Comparison of ENCODE assay signal across 8 cellular contexts in the genomic region with DNA sequence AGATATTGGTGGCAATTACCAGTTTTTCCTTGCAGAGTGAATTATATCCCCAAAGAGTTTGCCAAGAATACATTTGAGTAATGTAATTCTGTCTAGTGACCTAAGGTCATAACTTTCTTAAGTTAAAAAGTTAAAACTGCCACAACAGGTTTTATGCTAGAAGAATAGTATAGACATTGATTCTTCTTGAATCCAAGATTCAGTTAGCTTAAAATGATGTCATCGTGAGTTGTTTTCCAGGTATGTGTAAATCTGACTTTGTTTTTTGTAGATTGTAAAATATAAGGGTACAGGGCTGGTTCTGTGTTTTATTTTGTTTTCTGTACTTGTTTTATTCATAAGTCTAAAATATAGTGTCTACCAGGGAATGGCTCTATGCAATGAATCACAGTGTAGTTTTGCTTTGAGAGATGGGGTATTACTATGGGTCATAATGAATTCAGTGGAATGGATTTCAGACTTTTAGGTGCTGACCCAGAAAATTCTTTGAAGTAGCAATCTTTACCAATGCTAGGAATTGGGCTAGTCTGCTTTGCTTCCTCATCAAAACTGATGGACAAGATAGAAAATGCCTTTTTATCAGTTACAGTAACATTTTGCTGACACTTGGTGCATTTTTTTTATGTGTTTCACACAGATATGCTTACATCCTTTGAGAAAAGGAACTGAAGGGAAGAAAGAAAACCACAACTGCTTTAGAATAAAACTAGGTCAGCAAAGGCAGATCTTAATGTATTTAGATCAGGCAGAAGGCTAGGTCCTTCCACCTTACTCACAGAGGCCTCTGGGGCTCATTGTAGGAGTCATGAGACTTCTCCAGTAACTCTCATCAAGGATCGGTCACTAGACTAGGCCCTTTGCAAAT. TPM values are rescaled to one million over a fixed set of nuclear protein-coding genes. Genes with fewer than 3 reads are reported as not detected.
DNase-seq lines count a peak whose midpoint lies in the region; ATAC-seq lines count a peak whose summit lies in the region.

No MANE protein-coding gene starts in this region.

- H3K9me3 Mint-ChIP-seq in immature natural killer cell = peaks cover 0 to 9% (median 2%) of the 10 kb centered on the region in 6 donors

- ATAC-seq in GM18858 (IDR thresholded peaks at IDR 0.05; ENCODE audit: unreplicated experiment) (peak; percentile 27), HG02610 (IDR thresholded peaks at IDR 0.05; ENCODE audit: unreplicated experiment) (peak; percentile 39)

- peaks cover 6 to 8% (median 7%) of the 10 kb centered on the region in 3 donors for H3K36me3 Mint-ChIP-seq in immature natural killer cell

- peaks cover 0 to 2% (median 1%) of the 10 kb centered on the region in 3 donors for H3K27me3 Mint-ChIP-seq in immature natural killer cell (ENCODE audit: low read depth in 3 of 3)

- peaks cover 80 to 88% of the 10 kb centered on the region in 2 donors for H3K4me1 Mint-ChIP-seq in immature natural killer cell

- peak overlapping the region; percentile 59 to 80 (median 72) for H3K4me3 Mint-ChIP-seq in immature natural killer cell

- DNase-seq in NCI-H226 (peak; percentile 41), immature natural killer cell (peak; percentile 47 to 59 (median 54)), NCI-H1105 (lab: John Stamatoyannopoulos, UW) (no peak), NCI-H2171 treated with DMSO at 0.1 percent for 48 hours (lab: John Stamatoyannopoulos, UW) (no peak), NCI-H1417 treated with DMSO at 0.1 percent for 48 hours (lab: John Stamatoyannopoulos, UW) (no peak), NCI-H82 treated with DMSO at 0.1 percent for 48 hours (lab: John Stamatoyannopoulos, UW; ENCODE audit: unreplicated experiment) (no peak)

- peak overlapping the region; percentile 71 to 89 (median 86) for H3K27ac Mint-ChIP-seq in immature natural killer cell

RNA-seq across cellular contexts. Expression of a gene that starts 20.8 kb away (rescaled TPM):
- 1 to 10 TPM; 2.2 to 7.3 (median 4.0) TPM for polyA plus RNA-seq in immature natural killer cell

Comparison
In these comparisons a context has a peak if more than half of its experiments do, and no peak if none do; other contexts are left out.
1. DNase-seq: peak in NCI-H226 (single experiment) and immature natural killer cell (3 of 3); none in NCI-H1105 (single experiment), NCI-H2171 treated with DMSO at 0.1 percent for 48 hours (single experiment), NCI-H1417 treated with DMSO at 0.1 percent for 48 hours (single experiment) and NCI-H82 treated with DMSO at 0.1 percent for 48 hours (single experiment).